Comparison of ENCODE assay signal across 8 cellular contexts in genomic region chr1:233394860-233395717, GRCh38.
DNase-seq lines count a peak whose midpoint lies in the region; ATAC-seq and TF ChIP-seq lines count a peak whose summit lies in the region.

No MANE protein-coding gene starts in this region.

- CTCF ChIA-PET in activated CD4-positive, alpha-beta memory T cell treated with anti-CD3 and anti-CD28 coated beads for 36 hours (lab: Charles Lee) = interaction anchor here (0.8 to 1.9 kb wide), 7 partner anchors 28 to 716 kb away, joined by 3 to 15 read pairs (median 4); no protein-coding TSS in a partner anchor

- no peaks in the 10 kb centered on the region for H3K36me3 Mint-ChIP-seq in activated CD4-positive, alpha-beta memory T cell treated with anti-CD3 and anti-CD28 coated beads for 36 hours
- H3K36me3 Mint-ChIP-seq in glutamatergic neuron (ENCODE audit: unreplicated experiment) = no peaks in the 10 kb centered on the region

- H3K4me3 ChIP-seq in AG09309 (ENCODE audit: control insufficient read depth, low read depth, low read length) = no peak overlapping the region

- H3K4me1 Mint-ChIP-seq in activated CD4-positive, alpha-beta memory T cell treated with anti-CD3 and anti-CD28 coated beads for 36 hours (ENCODE audit: low read depth) = no peaks in the 10 kb centered on the region
- peaks cover 5% of the 10 kb centered on the region for H3K4me1 Mint-ChIP-seq in glutamatergic neuron (ENCODE audit: low read depth, unreplicated experiment)

- DNase-seq in AG09309 (ENCODE audit: low read depth) (peak; percentile 18), NCI-H226 (peak; percentile 10), glutamatergic neuron (no peak), putamen (ENCODE audit: low spot score) (peak; percentile 54)
- peak; percentile 35 for DNase-seq in activated CD4-positive, alpha-beta memory T cell treated with anti-CD3 and anti-CD28 coated beads for 36 hours

- POLR2A ChIA-PET in activated CD4-positive, alpha-beta memory T cell treated with anti-CD3 and anti-CD28 coated beads for 36 hours (lab: Charles Lee) = no interaction called here

- ATAC-seq in HG03135 (IDR thresholded peaks at IDR 0.05; ENCODE audit: unreplicated experiment) = peak; percentile 60
- no peak for ATAC-seq in GM18873 (IDR thresholded peaks at IDR 0.05; ENCODE audit: low FRiP score, unreplicated experiment)

- no peaks in the 10 kb centered on the region for H3K9me3 Mint-ChIP-seq in activated CD4-positive, alpha-beta memory T cell treated with anti-CD3 and anti-CD28 coated beads for 36 hours
- peaks cover 6% of the 10 kb centered on the region for H3K9me3 Mint-ChIP-seq in glutamatergic neuron (ENCODE audit: unreplicated experiment)

- H3K27me3 Mint-ChIP-seq in activated CD4-positive, alpha-beta memory T cell treated with anti-CD3 and anti-CD28 coated beads for 36 hours = peaks cover 30% of the 10 kb centered on the region
- H3K27me3 Mint-ChIP-seq in glutamatergic neuron (ENCODE audit: unreplicated experiment) = no peaks in the 10 kb centered on the region

- intact Hi-C loops in activated CD4-positive, alpha-beta memory T cell treated with anti-CD3 and anti-CD28 coated beads for 36 hours (cut with micrococcal nuclease) = loop anchor here (1.0 to 10.0 kb wide), 4 partner anchors 30 to 396 kb away; no protein-coding TSS in a partner anchor

- H3K27ac Mint-ChIP-seq in activated CD4-positive, alpha-beta memory T cell treated with anti-CD3 and anti-CD28 coated beads for 36 hours = no peak overlapping the region
- H3K27ac Mint-ChIP-seq in glutamatergic neuron (ENCODE audit: unreplicated experiment) = no peak overlapping the region

- H3K4me3 Mint-ChIP-seq in activated CD4-positive, alpha-beta memory T cell treated with anti-CD3 and anti-CD28 coated beads for 36 hours = no peak overlapping the region
- H3K4me3 Mint-ChIP-seq in glutamatergic neuron (ENCODE audit: unreplicated experiment) = no peak overlapping the region

- TF ChIP-seq CTCF in AG09309 (IDR thresholded peaks at IDR 0.05; ENCODE audit: control insufficient read depth, insufficient read depth, low read depth, low read length, missing control alignments) = peak; percentile 79
- peak; percentile 68 for TF ChIP-seq CTCF in GM12872 (IDR thresholded peaks at IDR 0.05; ENCODE audit: insufficient read depth, low read depth, low read length)
- TF ChIP-seq CTCF in glutamatergic neuron (IDR thresholded peaks at IDR 0.05; ENCODE audit: partially characterized antibody, unreplicated experiment) = peak; percentile 50
